15 cellular contexts compared by ENCODE assay signal in genomic region chr14:55975281-55975905, GRCh38.
"Had no signal": no experiment of that assay in that cellular context is flagged by ENCODE, and none has a peak within 500 bp of the region (broad histone marks: within the 10 kb centered on the region; RNA-seq: fewer than 3 reads in every experiment).

No MANE protein-coding gene starts in this region.

- H3K36me3 Mint-ChIP-seq: activated naive CD8-positive, alpha-beta T cell; memory B cell had no signal

- H3K9me3 ChIP-seq: mucosa of descending colon, neutrophil, pancreas had no signal

- DNase-seq: activated CD4-positive, alpha-beta T cell treated with anti-CD3 and anti-CD28 coated beads for 1 hour; activated CD4-positive, alpha-beta T cell treated with anti-CD3 and anti-CD28 coated beads, Interleukin-2, amount 50 U/mL, for 4 hours; effector memory CD4-positive, alpha-beta T cell; left ventricle myocardium superior; naive thymus-derived CD4-positive, alpha-beta T cell; stimulated activated naive B cell treated with anti-CD40 and anti-IgM and Interleukin-4, amounts not matched to agents 10 μg/mL and 1 μg/mL and 100 μg/mL, for 72 hours; T-helper 17 cell; WERI-Rb-1 had no signal

- ATAC-seq: naive thymus-derived CD4-positive, alpha-beta T cell; stimulated activated naive B cell treated with anti-CD40 and anti-IgM and Interleukin-4, amounts not matched to agents 10 μg/mL and 1 μg/mL and 100 μg/mL, for 72 hours; T-helper 17 cell had no signal

- H3K27me3 ChIP-seq: cardiac muscle cell, neutrophil, pancreas had no signal

- H3K4me3 ChIP-seq: cardiac muscle cell, mucosa of descending colon, pancreas had no signal

- H3K4me1 Mint-ChIP-seq: memory B cell; stimulated activated naive B cell treated with anti-CD40 and anti-IgM and Interleukin-4, amounts not matched to agents 10 μg/mL and 1 μg/mL and 100 μg/mL, for 72 hours; T-helper 17 cell had no signal

- H3K9me3 Mint-ChIP-seq: memory B cell had no signal

- H3K36me3 ChIP-seq: cardiac muscle cell, neutrophil, pancreas, WERI-Rb-1 had no signal

- H3K4me3 Mint-ChIP-seq: activated naive CD8-positive, alpha-beta T cell; activated T-helper 1 cell treated with anti-CD3 and anti-CD28 coated beads, Interleukin-12 subunit alpha, Interleukin-12 subunit beta, Interleukin-2, Interleukin-4 antibody, amounts not matched to agents 30 ng/mL and 10 ng/mL and 1 ng/mL, durations not matched to agents 14 hours and 24 hours and 36 hours; memory B cell; naive thymus-derived CD4-positive, alpha-beta T cell; stimulated activated naive B cell treated with anti-CD40 and anti-IgM and Interleukin-4, amounts not matched to agents 10 μg/mL and 1 μg/mL and 100 μg/mL, for 72 hours; T-helper 17 cell had no signal

- H3K27ac ChIP-seq: cardiac muscle cell, neutrophil, WERI-Rb-1 had no signal

- H3K27ac Mint-ChIP-seq: activated naive CD8-positive, alpha-beta T cell; activated T-helper 1 cell treated with anti-CD3 and anti-CD28 coated beads, Interleukin-12 subunit alpha, Interleukin-12 subunit beta, Interleukin-2, Interleukin-4 antibody, amounts not matched to agents 30 ng/mL and 10 ng/mL and 1 ng/mL, durations not matched to agents 14 hours and 24 hours and 36 hours; memory B cell; naive thymus-derived CD4-positive, alpha-beta T cell; stimulated activated naive B cell treated with anti-CD40 and anti-IgM and Interleukin-4, amounts not matched to agents 10 μg/mL and 1 μg/mL and 100 μg/mL, for 72 hours; T-helper 17 cell had no signal
